9 cellular contexts compared by ENCODE assay signal in genomic region chr6:88880021-88880420, GRCh38.
"Had no signal": no experiment of that assay in that cellular context is flagged by ENCODE, and none has a peak within 500 bp of the region (broad histone marks: within the 10 kb centered on the region; RNA-seq: fewer than 3 reads in every experiment).

No MANE protein-coding gene starts in this region.

- ATAC-seq: HCT116 had no signal

- H3K9ac ChIP-seq: GM23248 had no signal

- FAIRE-seq: HTR-8/SVneo had no signal

- H3K9me3 ChIP-seq: HAP-1 had no signal

- H3K27ac ChIP-seq: GM23248, HL-60 had no signal

- H3K36me3 ChIP-seq: HAP-1 had no signal

- DNase-seq: GM23248, GOT3, H7, HFFc6, KG1 had no signal

- H2AFZ ChIP-seq: GM23248 had no signal

- H3K4me3 ChIP-seq: GM23248, HAP-1 had no signal
